15 cellular contexts compared by ENCODE assay signal in the genomic region with DNA sequence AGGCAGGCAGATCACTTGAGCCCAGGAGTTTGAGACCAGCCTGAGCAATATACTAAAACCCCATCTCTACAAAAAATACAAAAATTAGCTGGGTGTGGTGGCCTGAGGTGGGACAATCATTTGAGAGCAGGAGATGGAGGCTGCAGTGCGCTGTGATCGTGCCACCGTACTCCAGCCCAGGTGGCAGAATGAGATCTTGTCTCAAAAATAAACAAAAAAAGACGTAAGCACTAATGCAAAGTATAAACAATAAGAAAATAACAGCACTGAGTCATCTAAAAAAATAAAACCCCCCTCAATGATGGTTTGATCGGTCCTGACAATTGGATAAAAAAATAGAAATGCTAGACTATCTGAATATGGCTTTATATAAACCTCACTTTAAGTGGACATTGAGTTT. TPM values are rescaled to one million over a fixed set of nuclear protein-coding genes. Genes with fewer than 3 reads are reported as not detected.
DNase-seq lines count a peak whose midpoint lies in the region; ATAC-seq and TF ChIP-seq lines count a peak whose summit lies in the region.
"Had no signal": no experiment of that assay in that cellular context is flagged by ENCODE, and none has a peak within 500 bp of the region (broad histone marks: within the 10 kb centered on the region; RNA-seq: fewer than 3 reads in every experiment).

No MANE protein-coding gene starts in this region.

- peaks cover 68% of the 10 kb centered on the region for H4K20me1 ChIP-seq in OCI-LY3 (ENCODE audit: insufficient read depth, low read length)

- peak overlapping the region; percentile 95 for H3K27ac Mint-ChIP-seq in activated T-cell treated with anti-CD3 and anti-CD28 coated beads, Interleukin-2, amount 50 U/mL, for 72 hours
- H3K27ac Mint-ChIP-seq in central memory CD8-positive, alpha-beta T cell (ENCODE audit: low read depth), result peak overlapping the region; percentile 63

- H3K27me3 Mint-ChIP-seq in activated T-cell treated with anti-CD3 and anti-CD28 coated beads, Interleukin-2, amount 50 U/mL, for 72 hours (ENCODE audit: low read depth), result no peaks in the 10 kb centered on the region
- H3K27me3 Mint-ChIP-seq in central memory CD8-positive, alpha-beta T cell, result no peaks in the 10 kb centered on the region

- DNase-seq in activated T-cell treated with anti-CD3 and anti-CD28 coated beads, Interleukin-2, amount 50 U/mL, for 72 hours, result no peak
- DNase-seq in activated T-cell treated with anti-CD3 and anti-CD28 coated beads, Interleukin-2, amount 50 U/mL, for 48 hours, result no peak
- no peak for DNase-seq in central memory CD8-positive, alpha-beta T cell (ENCODE audit: low spot score in 2 of 2)
- no peak for DNase-seq in putamen (ENCODE audit: low spot score)
- no peak for DNase-seq in H7
- no peak for DNase-seq in NCI-H187 treated with DMSO at 0.1 percent for 48 hours (lab: John Stamatoyannopoulos, UW)
- DNase-seq: amniotic stem cell; DMS79; NCI-H1105; NCI-H2227 treated with DMSO at 0.1 percent for 48 hours; sigmoid colon; stimulated activated CD4-positive, alpha-beta T cell treated with anti-CD3 and anti-CD28 coated beads, Interleukin-4, amount 100 ng/mL, for 24 hours had no signal

- peak overlapping the region; percentile 85 to 89 for H3K4me3 Mint-ChIP-seq in activated T-cell treated with anti-CD3 and anti-CD28 coated beads, Interleukin-2, amount 50 U/mL, for 72 hours
- peak overlapping the region; percentile 79 for H3K4me3 Mint-ChIP-seq in central memory CD8-positive, alpha-beta T cell

- H3K4me2 ChIP-seq in OCI-LY3 (ENCODE audit: low read length), result peak overlapping the region; percentile 96

- H3K9ac ChIP-seq in OCI-LY3 (ENCODE audit: low read length) (no peak overlapping the region), skeletal muscle tissue (ENCODE audit: low read depth in 1 of 3, low read length in 3 of 3) (peak overlapping the region in 1 of 3 donors; percentile 17)

- H3K27ac ChIP-seq in OCI-LY3 (ENCODE audit: low read length) (no peak overlapping the region), skeletal muscle tissue (ENCODE audit: low read depth, low read length) (peak overlapping the region; percentile 95)

- H3K4me3 ChIP-seq in OCI-LY3 (ENCODE audit: low read length) (peak overlapping the region; percentile 87; the same call in 1 of the 2 replicates), skeletal muscle tissue (ENCODE audit: low read length in 3 of 3) (no peak overlapping the region), H7 (ENCODE audit: insufficient read depth, low read depth, low read length) (no peak overlapping the region)
- H3K4me3 ChIP-seq: lung, sigmoid colon had no signal

- no peak for ATAC-seq in activated T-cell treated with anti-CD3 and anti-CD28 coated beads, Interleukin-2, amount 50 U/mL, for 72 hours (replicated peaks in 1 of 2)
- ATAC-seq in central memory CD8-positive, alpha-beta T cell (replicated peaks; ENCODE audit: extremely low read depth, poor library complexity, severe bottlenecking), result no peak

- H3K36me3 Mint-ChIP-seq in activated T-cell treated with anti-CD3 and anti-CD28 coated beads, Interleukin-2, amount 50 U/mL, for 72 hours (ENCODE audit: insufficient read depth in 2 of 2), result peaks cover 10 to 21% of the 10 kb centered on the region in 2 donors
- peaks cover 35% of the 10 kb centered on the region for H3K36me3 Mint-ChIP-seq in central memory CD8-positive, alpha-beta T cell (ENCODE audit: insufficient read depth)

- TF ChIP-seq CTCF in OCI-LY3 (IDR thresholded peaks at IDR 0.05; ENCODE audit: low read depth, low read length), result no peak

- H3K79me2 ChIP-seq in OCI-LY3 (ENCODE audit: low read length), result peaks cover 86% of the 10 kb centered on the region

- peaks cover 7% of the 10 kb centered on the region for H3K36me3 ChIP-seq in OCI-LY3 (replicated peaks; ENCODE audit: low read depth, low read length)
- H3K36me3 ChIP-seq in skeletal muscle tissue (ENCODE audit: control insufficient read depth in 3 of 3, insufficient read depth in 3 of 3, low read length in 3 of 3), result no peaks in the 10 kb centered on the region
- H3K36me3 ChIP-seq in H7 (replicated peaks; ENCODE audit: control insufficient read depth, insufficient read depth, low read length), result no peaks in the 10 kb centered on the region
- H3K36me3 ChIP-seq: sigmoid colon had no signal

- no peak overlapping the region for H2AFZ ChIP-seq in OCI-LY3 (ENCODE audit: low read depth, low read length)

- no peaks in the 10 kb centered on the region for H3K9me3 Mint-ChIP-seq in activated T-cell treated with anti-CD3 and anti-CD28 coated beads, Interleukin-2, amount 50 U/mL, for 72 hours
- no peaks in the 10 kb centered on the region for H3K9me3 Mint-ChIP-seq in central memory CD8-positive, alpha-beta T cell

- H3K9me3 ChIP-seq in OCI-LY3 (ENCODE audit: insufficient read depth, low read length) (no peaks in the 10 kb centered on the region), skeletal muscle tissue (ENCODE audit: control insufficient read depth in 3 of 3, low read length in 3 of 3) (no peaks in the 10 kb centered on the region)
- H3K9me3 ChIP-seq: sigmoid colon had no signal

- H3K4me1 Mint-ChIP-seq in activated T-cell treated with anti-CD3 and anti-CD28 coated beads, Interleukin-2, amount 50 U/mL, for 72 hours (ENCODE audit: low read depth), result peaks cover 71% of the 10 kb centered on the region
- peaks cover 73% of the 10 kb centered on the region for H3K4me1 Mint-ChIP-seq in central memory CD8-positive, alpha-beta T cell

- peaks cover 45% of the 10 kb centered on the region for H3K4me1 ChIP-seq in OCI-LY3 (ENCODE audit: low read length)
- H3K4me1 ChIP-seq in skeletal muscle tissue (ENCODE audit: control insufficient read depth in 3 of 3, insufficient read depth in 3 of 3, low read length in 3 of 3), result peaks cover 34 to 57% (median 50%) of the 10 kb centered on the region in 3 donors

- peaks cover 9% of the 10 kb centered on the region; the same call in 1 of the 2 replicates for H3K27me3 ChIP-seq in OCI-LY3 (ENCODE audit: low read depth, low read length)
- no peaks in the 10 kb centered on the region for H3K27me3 ChIP-seq in skeletal muscle tissue (ENCODE audit: control insufficient read depth in 3 of 3, insufficient read depth in 3 of 3, low read length in 3 of 3)
- peaks cover 10% of the 10 kb centered on the region for H3K27me3 ChIP-seq in H7 (ENCODE audit: control insufficient read depth, insufficient read depth, low read length)
- H3K27me3 ChIP-seq: sigmoid colon had no signal

RNA-seq across cellular contexts. Expression of a gene that starts 3.6 kb away (rescaled TPM):
- total RNA-seq in activated T-cell treated with anti-CD3 and anti-CD28 coated beads, Interleukin-2, amount 50 U/mL, for 72 hours, result 10 to 100 TPM; 68.7 to 71.9 TPM
- total RNA-seq in skeletal muscle tissue, result 42.8 TPM
- total RNA-seq in H7 (2014; rRNA removed; shearing (Covaris generic)), result 76.4 and 121 TPM in 2 replicates

RNA-seq across cellular contexts. Expression of a gene that starts 44.3 kb away (rescaled TPM):
- 1 to 10 TPM; 2.4 to 4.3 TPM for total RNA-seq in activated T-cell treated with anti-CD3 and anti-CD28 coated beads, Interleukin-2, amount 50 U/mL, for 72 hours
- 20.4 TPM for total RNA-seq in skeletal muscle tissue
- not detected in 2 replicates for total RNA-seq in H7 (2014; rRNA removed; shearing (Covaris generic))
